8 cellular contexts compared by ENCODE assay signal in genomic region chr2:74458132-74458956, GRCh38. TPM values are rescaled to one million over a fixed set of nuclear protein-coding genes. Genes with fewer than 3 reads are reported as not detected.
A peak's percentile ranks its signal among the peaks of the same experiment; 100 is the strongest.
DNase-seq lines count a peak whose midpoint lies in the region; ATAC-seq, FAIRE-seq and TF ChIP-seq lines count a peak whose summit lies in the region.

WBP1 (plus strand) TSS chr2:74458438; CDS start chr2:74458603, 165 bp downstream.

- peaks cover 24% of the 10 kb centered on the region for H3K36me3 ChIP-seq in OCI-LY3 (replicated peaks; ENCODE audit: low read depth, low read length)
- peaks cover 32% of the 10 kb centered on the region for H3K36me3 ChIP-seq in mesodermal cell (ENCODE audit: control insufficient read depth, insufficient read depth, low read length)

- H3K27ac ChIP-seq in OCI-LY3 (ENCODE audit: low read length) (peak within 1 kb of the TSS; percentile 91), mesodermal cell (ENCODE audit: low read depth, low read length, severe bottlenecking) (peak within 1 kb of the TSS; percentile 94)

- no peaks in the 10 kb centered on the region for H3K9me3 ChIP-seq in OCI-LY3 (ENCODE audit: insufficient read depth, low read length)
- no peaks in the 10 kb centered on the region for H3K9me3 ChIP-seq in mesodermal cell (ENCODE audit: control insufficient read depth, low read length)

- TF ChIP-seq CTCF in OCI-LY3 (IDR thresholded peaks at IDR 0.05; ENCODE audit: low read depth, low read length): no peak

- peak within 1 kb of the TSS; percentile 93 for H3K9ac ChIP-seq in OCI-LY3 (ENCODE audit: low read length)

- H2AFZ ChIP-seq in OCI-LY3 (ENCODE audit: low read depth, low read length): peak within 1 kb of the TSS; percentile 74

- peaks cover 23% of the 10 kb centered on the region for H3K4me1 ChIP-seq in OCI-LY3 (ENCODE audit: low read length)
- H3K4me1 ChIP-seq in mesodermal cell (ENCODE audit: control insufficient read depth, insufficient read depth, low read length, poor library complexity, severe bottlenecking): peaks cover 17% of the 10 kb centered on the region

- H4K20me1 ChIP-seq in OCI-LY3 (ENCODE audit: insufficient read depth, low read length): no peaks in the 10 kb centered on the region

- ATAC-seq in GM21515 (IDR thresholded peaks at IDR 0.05; ENCODE audit: unreplicated experiment): peak; percentile 78

- 0 to 1% methylated on average over 12 to 18 of the region's 38 CpGs for WGBS in mesodermal cell (ENCODE audit: insufficient coverage in 2 of 2), 2 experiments

- peaks cover 23% of the 10 kb centered on the region for H3K79me2 ChIP-seq in OCI-LY3 (ENCODE audit: low read length)

- in situ Hi-C loops in Caki2 (cut with HindIII; ENCODE audit: low pct_unique_long_range_greater_than_20kb, low sequenced_read_pairs): no loop called here

- H3K4me2 ChIP-seq in OCI-LY3 (ENCODE audit: low read length): peak within 1 kb of the TSS; percentile 93

- peak within 1 kb of the TSS; percentile 84 for H3K4me3 ChIP-seq in OCI-LY3 (ENCODE audit: low read length)
- peak within 1 kb of the TSS; percentile 97 for H3K4me3 ChIP-seq in mesodermal cell (ENCODE audit: extremely low read depth, insufficient read depth, low read length, poor library complexity, severe bottlenecking)

- H3K27me3 ChIP-seq in OCI-LY3 (ENCODE audit: low read depth, low read length): no peaks in the 10 kb centered on the region

- peak; percentile 99 for FAIRE-seq in endometrium (lab: Jason Lieb, UNC)

- DNase-seq in Caki2 (ENCODE audit: low read depth): peak; percentile 100
- peak; percentile 95 for DNase-seq in HuH-7 (ENCODE audit: low spot score)
- peak; percentile 95 for DNase-seq in activated CD8-positive, alpha-beta memory T cell treated with anti-CD3 and anti-CD28 coated beads, Interleukin-2, amount 50 U/mL, for 48 hours
- DNase-seq in stimulated activated CD8-positive, alpha-beta memory T cell treated with anti-CD3 and anti-CD28 coated beads, Interleukin-15, amount 100 ng/mL, for 4 hours (ENCODE audit: low read depth in 2 of 2): peak; percentile 97 to 100

RNA-seq across cellular contexts. Expression of gene WBP1, which starts in this region (rescaled TPM):
- 63.4 and 110 TPM in 2 replicates for total RNA-seq in Caki2 (2014; rRNA removed; shearing (Covaris generic); ENCODE audit: low replicate concordance)
- 85.4 TPM for polyA plus RNA-seq in mesodermal cell (2013, experiment 1 of 2)
- 71.8 TPM for polyA plus RNA-seq in mesodermal cell (2013, experiment 2 of 2)

Comparison
In these comparisons a context has a peak if more than half of its experiments do, and no peak if none do; other contexts are left out.
1. Peak in every context shown above with its lines: DNase-seq, ATAC-seq, H3K4me3 ChIP-seq and H3K27ac ChIP-seq.